Comparison of ENCODE assay signal across 1 cellular context in genomic region chr1:12437629-12438028, GRCh38.
TF ChIP-seq lines count a peak whose summit lies in the region.

No MANE protein-coding gene starts in this region.

TF ChIP-seq in HepG2, 621 proteins besides CTCF, POLR2A, EP300 and RAD21 (continued from another document and continues in another):
- TF ChIP-seq, protein P1, sequence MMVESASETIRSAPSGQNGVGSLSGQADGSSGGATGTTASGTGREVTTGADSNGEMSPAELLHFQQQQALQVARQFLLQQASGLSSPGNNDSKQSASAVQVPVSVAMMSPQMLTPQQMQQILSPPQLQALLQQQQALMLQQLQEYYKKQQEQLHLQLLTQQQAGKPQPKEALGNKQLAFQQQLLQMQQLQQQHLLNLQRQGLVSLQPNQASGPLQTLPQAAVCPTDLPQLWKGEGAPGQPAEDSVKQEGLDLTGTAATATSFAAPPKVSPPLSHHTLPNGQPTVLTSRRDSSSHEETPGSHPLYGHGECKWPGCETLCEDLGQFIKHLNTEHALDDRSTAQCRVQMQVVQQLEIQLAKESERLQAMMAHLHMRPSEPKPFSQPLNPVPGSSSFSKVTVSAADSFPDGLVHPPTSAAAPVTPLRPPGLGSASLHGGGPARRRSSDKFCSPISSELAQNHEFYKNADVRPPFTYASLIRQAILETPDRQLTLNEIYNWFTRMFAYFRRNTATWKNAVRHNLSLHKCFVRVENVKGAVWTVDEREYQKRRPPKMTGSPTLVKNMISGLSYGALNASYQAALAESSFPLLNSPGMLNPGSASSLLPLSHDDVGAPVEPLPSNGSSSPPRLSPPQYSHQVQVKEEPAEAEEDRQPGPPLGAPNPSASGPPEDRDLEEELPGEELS (CRISPR knock-in tag; IDR thresholded peaks at IDR 0.05), result peak; percentile 57; the same call in 1 of the 2 replicates
- no peak for TF ChIP-seq RNF2 (conservative IDR thresholded peaks at IDR 0.05; ENCODE audit: low read depth)
- no peak for TF ChIP-seq FOXP1 (IDR thresholded peaks at IDR 0.05)
- TF ChIP-seq FOXP1 (CRISPR knock-in tag; IDR thresholded peaks at IDR 0.05), result peak; percentile 61
- TF ChIP-seq MED13 (CRISPR knock-in tag; IDR thresholded peaks at IDR 0.05), result no peak
- TF ChIP-seq ARID5B (CRISPR knock-in tag; IDR thresholded peaks at IDR 0.05), result peak; percentile 60
- no peak for TF ChIP-seq NCOA5 (CRISPR knock-in tag; IDR thresholded peaks at IDR 0.05)
- TF ChIP-seq ZNF546 (CRISPR knock-in tag; conservative IDR thresholded peaks at IDR 0.05), result no peak
- TF ChIP-seq, protein P2, sequence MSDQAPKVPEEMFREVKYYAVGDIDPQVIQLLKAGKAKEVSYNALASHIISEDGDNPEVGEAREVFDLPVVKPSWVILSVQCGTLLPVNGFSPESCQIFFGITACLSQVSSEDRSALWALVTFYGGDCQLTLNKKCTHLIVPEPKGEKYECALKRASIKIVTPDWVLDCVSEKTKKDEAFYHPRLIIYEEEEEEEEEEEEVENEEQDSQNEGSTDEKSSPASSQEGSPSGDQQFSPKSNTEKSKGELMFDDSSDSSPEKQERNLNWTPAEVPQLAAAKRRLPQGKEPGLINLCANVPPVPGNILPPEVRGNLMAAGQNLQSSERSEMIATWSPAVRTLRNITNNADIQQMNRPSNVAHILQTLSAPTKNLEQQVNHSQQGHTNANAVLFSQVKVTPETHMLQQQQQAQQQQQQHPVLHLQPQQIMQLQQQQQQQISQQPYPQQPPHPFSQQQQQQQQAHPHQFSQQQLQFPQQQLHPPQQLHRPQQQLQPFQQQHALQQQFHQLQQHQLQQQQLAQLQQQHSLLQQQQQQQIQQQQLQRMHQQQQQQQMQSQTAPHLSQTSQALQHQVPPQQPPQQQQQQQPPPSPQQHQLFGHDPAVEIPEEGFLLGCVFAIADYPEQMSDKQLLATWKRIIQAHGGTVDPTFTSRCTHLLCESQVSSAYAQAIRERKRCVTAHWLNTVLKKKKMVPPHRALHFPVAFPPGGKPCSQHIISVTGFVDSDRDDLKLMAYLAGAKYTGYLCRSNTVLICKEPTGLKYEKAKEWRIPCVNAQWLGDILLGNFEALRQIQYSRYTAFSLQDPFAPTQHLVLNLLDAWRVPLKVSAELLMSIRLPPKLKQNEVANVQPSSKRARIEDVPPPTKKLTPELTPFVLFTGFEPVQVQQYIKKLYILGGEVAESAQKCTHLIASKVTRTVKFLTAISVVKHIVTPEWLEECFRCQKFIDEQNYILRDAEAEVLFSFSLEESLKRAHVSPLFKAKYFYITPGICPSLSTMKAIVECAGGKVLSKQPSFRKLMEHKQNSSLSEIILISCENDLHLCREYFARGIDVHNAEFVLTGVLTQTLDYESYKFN (CRISPR knock-in tag; conservative IDR thresholded peaks at IDR 0.05), result peak; percentile 32; the same call in 1 of the 2 replicates
- peak; percentile 41; the same call in 1 of the 2 replicates for TF ChIP-seq PHF21A (CRISPR knock-in tag; IDR thresholded peaks at IDR 0.05)
- peak; percentile 36; the same call in 1 of the 2 replicates for TF ChIP-seq HNF4G (IDR thresholded peaks at IDR 0.05; ENCODE audit: borderline replicate concordance, low read depth, low read length)
- no peak for TF ChIP-seq HNF4G (CRISPR knock-in tag; IDR thresholded peaks at IDR 0.05; ENCODE audit: borderline replicate concordance, low read depth)
- peak; percentile 63; the same call in 1 of the 2 replicates for TF ChIP-seq HMG20A (CRISPR knock-in tag; IDR thresholded peaks at IDR 0.05; ENCODE audit: borderline replicate concordance)
- TF ChIP-seq, protein P3, sequence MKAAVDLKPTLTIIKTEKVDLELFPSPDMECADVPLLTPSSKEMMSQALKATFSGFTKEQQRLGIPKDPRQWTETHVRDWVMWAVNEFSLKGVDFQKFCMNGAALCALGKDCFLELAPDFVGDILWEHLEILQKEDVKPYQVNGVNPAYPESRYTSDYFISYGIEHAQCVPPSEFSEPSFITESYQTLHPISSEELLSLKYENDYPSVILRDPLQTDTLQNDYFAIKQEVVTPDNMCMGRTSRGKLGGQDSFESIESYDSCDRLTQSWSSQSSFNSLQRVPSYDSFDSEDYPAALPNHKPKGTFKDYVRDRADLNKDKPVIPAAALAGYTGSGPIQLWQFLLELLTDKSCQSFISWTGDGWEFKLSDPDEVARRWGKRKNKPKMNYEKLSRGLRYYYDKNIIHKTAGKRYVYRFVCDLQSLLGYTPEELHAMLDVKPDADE (CRISPR knock-in tag; IDR thresholded peaks at IDR 0.05), result 0 out of 2 replicates have a peak, but pooled peaks have one; percentile 15
- TF ChIP-seq MEIS1 (CRISPR knock-in tag; IDR thresholded peaks at IDR 0.05; ENCODE audit: borderline replicate concordance), result no peak
- no peak for TF ChIP-seq SOX13 (IDR thresholded peaks at IDR 0.05)
- TF ChIP-seq SOX13 (CRISPR knock-in tag; conservative IDR thresholded peaks at IDR 0.05 in 1 of 2, IDR thresholded peaks at IDR 0.05 in 1 of 2), result peak in 1 of 2 experiments; percentile 50; a peak in 1 of 4 replicates
- TF ChIP-seq NR2F6 (IDR thresholded peaks at IDR 0.05), result no peak; the same call in 1 of the 2 replicates
- TF ChIP-seq NR2F6 (CRISPR knock-in tag; IDR thresholded peaks at IDR 0.05), result peak; percentile 24; the same call in 1 of the 2 replicates
- peak; percentile 48; the same call in 1 of the 2 replicates for TF ChIP-seq ETV5 (CRISPR knock-in tag; IDR thresholded peaks at IDR 0.05; ENCODE audit: borderline replicate concordance)
- TF ChIP-seq ZNF331 (CRISPR knock-in tag; IDR thresholded peaks at IDR 0.05), result peak; percentile 18; the same call in 1 of the 2 replicates
- TF ChIP-seq ZBTB8A (CRISPR knock-in tag; IDR thresholded peaks at IDR 0.05; ENCODE audit: borderline replicate concordance, low read depth), result no peak
- TF ChIP-seq FOXO1 (CRISPR knock-in tag; IDR thresholded peaks at IDR 0.05), result peak; percentile 52; the same call in 1 of the 2 replicates
- peak; percentile 70; the same call in 1 of the 2 replicates for TF ChIP-seq RXRB (CRISPR knock-in tag; IDR thresholded peaks at IDR 0.05; ENCODE audit: borderline replicate concordance)
- no peak for TF ChIP-seq HNRNPLL (IDR thresholded peaks at IDR 0.05; ENCODE audit: low read depth, low read length, poor library complexity, severe bottlenecking)
- peak; percentile 41; the same call in 1 of the 2 replicates for TF ChIP-seq SALL1 (CRISPR knock-in tag; IDR thresholded peaks at IDR 0.05)
- TF ChIP-seq WIZ (CRISPR knock-in tag; IDR thresholded peaks at IDR 0.05), result peak; percentile 29; the same call in 1 of the 2 replicates
- TF ChIP-seq, protein P4, sequence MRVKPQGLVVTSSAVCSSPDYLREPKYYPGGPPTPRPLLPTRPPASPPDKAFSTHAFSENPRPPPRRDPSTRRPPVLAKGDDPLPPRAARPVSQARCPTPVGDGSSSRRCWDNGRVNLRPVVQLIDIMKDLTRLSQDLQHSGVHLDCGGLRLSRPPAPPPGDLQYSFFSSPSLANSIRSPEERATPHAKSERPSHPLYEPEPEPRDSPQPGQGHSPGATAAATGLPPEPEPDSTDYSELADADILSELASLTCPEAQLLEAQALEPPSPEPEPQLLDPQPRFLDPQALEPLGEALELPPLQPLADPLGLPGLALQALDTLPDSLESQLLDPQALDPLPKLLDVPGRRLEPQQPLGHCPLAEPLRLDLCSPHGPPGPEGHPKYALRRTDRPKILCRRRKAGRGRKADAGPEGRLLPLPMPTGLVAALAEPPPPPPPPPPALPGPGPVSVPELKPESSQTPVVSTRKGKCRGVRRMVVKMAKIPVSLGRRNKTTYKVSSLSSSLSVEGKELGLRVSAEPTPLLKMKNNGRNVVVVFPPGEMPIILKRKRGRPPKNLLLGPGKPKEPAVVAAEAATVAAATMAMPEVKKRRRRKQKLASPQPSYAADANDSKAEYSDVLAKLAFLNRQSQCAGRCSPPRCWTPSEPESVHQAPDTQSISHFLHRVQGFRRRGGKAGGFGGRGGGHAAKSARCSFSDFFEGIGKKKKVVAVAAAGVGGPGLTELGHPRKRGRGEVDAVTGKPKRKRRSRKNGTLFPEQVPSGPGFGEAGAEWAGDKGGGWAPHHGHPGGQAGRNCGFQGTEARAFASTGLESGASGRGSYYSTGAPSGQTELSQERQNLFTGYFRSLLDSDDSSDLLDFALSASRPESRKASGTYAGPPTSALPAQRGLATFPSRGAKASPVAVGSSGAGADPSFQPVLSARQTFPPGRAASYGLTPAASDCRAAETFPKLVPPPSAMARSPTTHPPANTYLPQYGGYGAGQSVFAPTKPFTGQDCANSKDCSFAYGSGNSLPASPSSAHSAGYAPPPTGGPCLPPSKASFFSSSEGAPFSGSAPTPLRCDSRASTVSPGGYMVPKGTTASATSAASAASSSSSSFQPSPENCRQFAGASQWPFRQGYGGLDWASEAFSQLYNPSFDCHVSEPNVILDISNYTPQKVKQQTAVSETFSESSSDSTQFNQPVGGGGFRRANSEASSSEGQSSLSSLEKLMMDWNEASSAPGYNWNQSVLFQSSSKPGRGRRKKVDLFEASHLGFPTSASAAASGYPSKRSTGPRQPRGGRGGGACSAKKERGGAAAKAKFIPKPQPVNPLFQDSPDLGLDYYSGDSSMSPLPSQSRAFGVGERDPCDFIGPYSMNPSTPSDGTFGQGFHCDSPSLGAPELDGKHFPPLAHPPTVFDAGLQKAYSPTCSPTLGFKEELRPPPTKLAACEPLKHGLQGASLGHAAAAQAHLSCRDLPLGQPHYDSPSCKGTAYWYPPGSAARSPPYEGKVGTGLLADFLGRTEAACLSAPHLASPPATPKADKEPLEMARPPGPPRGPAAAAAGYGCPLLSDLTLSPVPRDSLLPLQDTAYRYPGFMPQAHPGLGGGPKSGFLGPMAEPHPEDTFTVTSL (CRISPR knock-in tag; IDR thresholded peaks at IDR 0.05; ENCODE audit: borderline replicate concordance), result peak; percentile 70; the same call in 1 of the 2 replicates
- no peak for TF ChIP-seq LCORL (IDR thresholded peaks at IDR 0.05)
- peak; percentile 87 for TF ChIP-seq LCORL (CRISPR knock-in tag; IDR thresholded peaks at IDR 0.05)
- TF ChIP-seq, protein P5, sequence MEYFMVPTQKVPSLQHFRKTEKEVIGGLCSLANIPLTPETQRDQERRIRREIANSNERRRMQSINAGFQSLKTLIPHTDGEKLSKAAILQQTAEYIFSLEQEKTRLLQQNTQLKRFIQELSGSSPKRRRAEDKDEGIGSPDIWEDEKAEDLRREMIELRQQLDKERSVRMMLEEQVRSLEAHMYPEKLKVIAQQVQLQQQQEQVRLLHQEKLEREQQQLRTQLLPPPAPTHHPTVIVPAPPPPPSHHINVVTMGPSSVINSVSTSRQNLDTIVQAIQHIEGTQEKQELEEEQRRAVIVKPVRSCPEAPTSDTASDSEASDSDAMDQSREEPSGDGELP (IDR thresholded peaks at IDR 0.05; ENCODE audit: borderline replicate concordance, low read depth), result peak; percentile 52; the same call in 1 of the 2 replicates
- TF ChIP-seq ZNF614 (CRISPR knock-in tag; IDR thresholded peaks at IDR 0.05; ENCODE audit: borderline replicate concordance), result 0 out of 2 replicates have a peak, but pooled peaks have one; percentile 30
- TF ChIP-seq FOXK1 (CRISPR knock-in tag; IDR thresholded peaks at IDR 0.05; ENCODE audit: borderline replicate concordance, low read depth), result peak; percentile 32; the same call in 1 of the 2 replicates
- TF ChIP-seq, protein P6, sequence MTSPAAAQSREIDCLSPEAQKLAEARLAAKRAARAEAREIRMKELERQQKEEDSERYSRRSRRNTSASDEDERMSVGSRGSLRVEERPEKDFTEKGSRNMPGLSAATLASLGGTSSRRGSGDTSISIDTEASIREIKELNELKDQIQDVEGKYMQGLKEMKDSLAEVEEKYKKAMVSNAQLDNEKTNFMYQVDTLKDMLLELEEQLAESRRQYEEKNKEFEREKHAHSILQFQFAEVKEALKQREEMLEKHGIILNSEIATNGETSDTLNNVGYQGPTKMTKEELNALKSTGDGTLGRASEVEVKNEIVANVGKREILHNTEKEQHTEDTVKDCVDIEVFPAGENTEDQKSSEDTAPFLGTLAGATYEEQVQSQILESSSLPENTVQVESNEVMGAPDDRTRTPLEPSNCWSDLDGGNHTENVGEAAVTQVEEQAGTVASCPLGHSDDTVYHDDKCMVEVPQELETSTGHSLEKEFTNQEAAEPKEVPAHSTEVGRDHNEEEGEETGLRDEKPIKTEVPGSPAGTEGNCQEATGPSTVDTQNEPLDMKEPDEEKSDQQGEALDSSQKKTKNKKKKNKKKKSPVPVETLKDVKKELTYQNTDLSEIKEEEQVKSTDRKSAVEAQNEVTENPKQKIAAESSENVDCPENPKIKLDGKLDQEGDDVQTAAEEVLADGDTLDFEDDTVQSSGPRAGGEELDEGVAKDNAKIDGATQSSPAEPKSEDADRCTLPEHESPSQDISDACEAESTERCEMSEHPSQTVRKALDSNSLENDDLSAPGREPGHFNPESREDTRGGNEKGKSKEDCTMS (CRISPR knock-in tag; conservative IDR thresholded peaks at IDR 0.05), result no peak
- no peak for TF ChIP-seq ZEB1 (IDR thresholded peaks at IDR 0.05; ENCODE audit: insufficient replicate concordance, low read depth)
- no peak for TF ChIP-seq ZNF704 (CRISPR knock-in tag; IDR thresholded peaks at IDR 0.05; ENCODE audit: borderline replicate concordance)
- peak; percentile 44 for TF ChIP-seq FOXA3 (CRISPR knock-in tag; IDR thresholded peaks at IDR 0.05)
- no peak for TF ChIP-seq ZNF605 (CRISPR knock-in tag; IDR thresholded peaks at IDR 0.05)
- 0 out of 2 replicates have a peak, but pooled peaks have one; percentile 5 for TF ChIP-seq EHMT2 (IDR thresholded peaks at IDR 0.05; ENCODE audit: borderline replicate concordance, low read depth, low read length)
